ENCODE assay signal across 12 cellular contexts in genomic region chr6:15622045-15622750, GRCh38.
DNase-seq lines count a peak whose midpoint lies in the region; ATAC-seq and TF ChIP-seq lines count a peak whose summit lies in the region.
"Had no signal": no experiment of that assay in that cellular context is flagged by ENCODE, and none has a peak within 500 bp of the region (broad histone marks: within the 10 kb centered on the region; RNA-seq: fewer than 3 reads in every experiment).

No MANE protein-coding gene starts in this region.

- no peaks in the 10 kb centered on the region for H3K27me3 ChIP-seq in neutrophil

- H3K36me3 ChIP-seq in neutrophil = no peaks in the 10 kb centered on the region

- no peaks in the 10 kb centered on the region for H3K9me3 ChIP-seq in neutrophil

- peak; percentile 17 for DNase-seq in DMS 273 treated with DMSO at 0.1 percent for 48 hours (lab: John Stamatoyannopoulos, UW)
- DNase-seq in NCI-H1694 (lab: John Stamatoyannopoulos, UW) = peak; percentile 5
- DNase-seq in choroid plexus epithelial cell (ENCODE audit: low read depth) = peak; percentile 39
- no peak for DNase-seq in activated CD8-positive, alpha-beta memory T cell treated with anti-CD3 and anti-CD28 coated beads, Interleukin-2, amount 50 U/mL, for 4 hours
- DNase-seq in islet precursor cell = no peak
- DNase-seq: cortex of kidney, NCI-H187 treated with DMSO at 0.1 percent for 48 hours, occipital lobe had no signal

- peaks cover 23 to 27% of the 10 kb centered on the region in 2 experiments for H3K4me1 ChIP-seq in neutrophil (ENCODE audit: control insufficient read depth in 1 of 2, insufficient read depth in 1 of 2, low read depth in 1 of 2, low read length in 1 of 2)

- ATAC-seq in HG03469 (IDR thresholded peaks at IDR 0.05; ENCODE audit: unreplicated experiment) = no peak
- ATAC-seq in HG03095 (IDR thresholded peaks at IDR 0.05; ENCODE audit: unreplicated experiment) = no peak
- ATAC-seq: HCT116 had no signal

- no peak overlapping the region for H3K4me3 ChIP-seq in choroid plexus epithelial cell (ENCODE audit: low read depth, low read length)
- H3K4me3 ChIP-seq in neutrophil (ENCODE audit: low read depth in 1 of 2, low read length in 1 of 2) = no peak overlapping the region

- H3K27ac ChIP-seq in neutrophil = peak overlapping the region; percentile 67

- TF ChIP-seq CTCF in choroid plexus epithelial cell (conservative IDR thresholded peaks at IDR 0.05; ENCODE audit: low read depth, low read length) (no peak), neutrophil (IDR thresholded peaks at IDR 0.05) (no peak)

Comparison
In these comparisons a context has a peak if more than half of its experiments do, and no peak if none do; other contexts are left out.
1. DNase-seq: peak in DMS 273 treated with DMSO at 0.1 percent for 48 hours (single experiment), NCI-H1694 (single experiment) and choroid plexus epithelial cell (single experiment); none in activated CD8-positive, alpha-beta memory T cell treated with anti-CD3 and anti-CD28 coated beads, Interleukin-2, amount 50 U/mL, for 4 hours (single experiment) and islet precursor cell (single experiment).